30 cellular contexts compared by ENCODE assay signal in the genomic region with DNA sequence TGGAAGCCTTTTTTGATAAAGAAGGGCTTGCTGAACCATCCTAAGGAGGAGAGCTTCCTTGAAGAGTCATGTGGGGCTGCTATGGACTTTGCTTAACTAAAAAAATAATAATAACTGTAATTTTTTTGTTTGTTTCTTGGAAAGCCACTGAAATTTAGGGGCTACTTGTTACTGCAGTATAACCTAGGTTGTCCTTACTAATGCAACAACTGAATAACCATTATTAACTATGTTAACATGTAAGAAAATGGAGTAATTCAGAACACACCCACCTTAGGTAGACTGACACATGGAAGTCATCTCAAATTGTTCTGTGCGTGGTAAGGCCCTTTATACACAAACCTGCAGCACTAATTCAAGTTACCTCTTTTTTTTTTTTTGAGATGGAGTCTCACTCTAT.
DNase-seq lines count a peak whose midpoint lies in the region; ATAC-seq, FAIRE-seq and TF ChIP-seq lines count a peak whose summit lies in the region.
"Had no signal": no experiment of that assay in that cellular context is flagged by ENCODE, and none has a peak within 500 bp of the region (broad histone marks: within the 10 kb centered on the region; RNA-seq: fewer than 3 reads in every experiment).

No MANE protein-coding gene starts in this region.

- in situ Hi-C loops in HepG2 (cut with HindIII; ENCODE audit: extremely low pct_ligation_motif_present, low pct_unique_long_range_greater_than_20kb) = no loop called here

- H2AFZ ChIP-seq in HepG2 (ENCODE audit: low read length) = no peak overlapping the region
- H2AFZ ChIP-seq in GM23338 = 0 out of 2 replicates have a peak overlapping the region, but pooled peaks have one; percentile 23

- H3F3A ChIP-seq in GM23338 (replicated peaks; ENCODE audit: low read depth) = no peaks in the 10 kb centered on the region

- H3K36me3 ChIP-seq in HepG2 (replicated peaks in 1 of 2; ENCODE audit: control insufficient read depth in 1 of 2, insufficient read depth in 2 of 2, low read length in 2 of 2) = no peaks in the 10 kb centered on the region
- no peaks in the 10 kb centered on the region for H3K36me3 ChIP-seq in right lobe of liver
- H3K36me3 ChIP-seq in GM23338 (ENCODE audit: insufficient read depth) = no peaks in the 10 kb centered on the region
- H3K36me3 ChIP-seq: BE2C; BLaER1; BLaER1 treated with 17β-estradiol and CSF1 and Interleukin-3, amounts not matched to agents 10 nM and 100 nM had no signal

- no peaks in the 10 kb centered on the region for H3K36me3 Mint-ChIP-seq in GM23338 (ENCODE audit: low read depth)
- H3K36me3 Mint-ChIP-seq in MCF 10A (ENCODE audit: insufficient read depth, unreplicated experiment) = no peaks in the 10 kb centered on the region
- H3K36me3 Mint-ChIP-seq: CD14-positive monocyte; CD4-positive, alpha-beta memory T cell; CD4-positive, CD25-positive, alpha-beta regulatory T cell; CD8-positive, alpha-beta memory T cell; CD8-positive, alpha-beta T cell had no signal

- FAIRE-seq in HepG2 (lab: Jason Lieb, UNC) = no peak
- FAIRE-seq: A204.1, A549, D721Med had no signal

- TF ChIP-seq RAD21 in HepG2 (CRISPR knock-in tag; IDR thresholded peaks at IDR 0.05) = no peak

- H3K27ac Mint-ChIP-seq in GM23338 (no peak overlapping the region), MCF 10A (ENCODE audit: low read depth, unreplicated experiment) (no peak overlapping the region)
- H3K27ac Mint-ChIP-seq: B cell; CD14-positive monocyte; CD4-positive, alpha-beta memory T cell; CD4-positive, alpha-beta T cell; CD4-positive, CD25-positive, alpha-beta regulatory T cell; CD8-positive, alpha-beta memory T cell; CD8-positive, alpha-beta T cell had no signal

- H3K9me3 ChIP-seq in HepG2 (ENCODE audit: low read length) = no peaks in the 10 kb centered on the region
- H3K9me3 ChIP-seq in right lobe of liver = no peaks in the 10 kb centered on the region
- H3K9me3 ChIP-seq: A549; BE2C; BLaER1; BLaER1 treated with 17β-estradiol and CSF1 and Interleukin-3, amounts not matched to agents 10 nM and 100 nM; Caco-2 had no signal

- H3K4me1 Mint-ChIP-seq in GM23338 (no peaks in the 10 kb centered on the region), MCF 10A (ENCODE audit: insufficient read depth, unreplicated experiment) (peaks cover 11% of the 10 kb centered on the region)
- H3K4me1 Mint-ChIP-seq: B cell; CD14-positive monocyte; CD4-positive, alpha-beta memory T cell; CD4-positive, CD25-positive, alpha-beta regulatory T cell; CD8-positive, alpha-beta memory T cell had no signal

- TF ChIP-seq POLR2A in HepG2 (IDR thresholded peaks at IDR 0.05; ENCODE audit: insufficient read depth in 1 of 2, low read depth in 2 of 2, low read length in 2 of 2) = no peak
- TF ChIP-seq POLR2A in right lobe of liver (IDR thresholded peaks at IDR 0.05) = no peak

- no peaks in the 10 kb centered on the region for H3K9me2 ChIP-seq in GM23338 (ENCODE audit: insufficient read depth)

- H3K4me2 ChIP-seq in HepG2 (ENCODE audit: low read depth, low read length) (no peak overlapping the region), GM23338 (no peak overlapping the region)
- H3K4me2 ChIP-seq: A549; BLaER1; BLaER1 treated with 17β-estradiol and CSF1 and Interleukin-3, amounts not matched to agents 10 nM and 100 nM had no signal

- no peaks in the 10 kb centered on the region for H3K27me3 ChIP-seq in HepG2 (ENCODE audit: control insufficient read depth in 1 of 2, insufficient read depth in 2 of 2, low read length in 2 of 2)
- H3K27me3 ChIP-seq in right lobe of liver = no peaks in the 10 kb centered on the region
- no peaks in the 10 kb centered on the region for H3K27me3 ChIP-seq in GM23338 (ENCODE audit: insufficient read depth)
- H3K27me3 ChIP-seq: BE2C; BLaER1; BLaER1 treated with 17β-estradiol and CSF1 and Interleukin-3, amounts not matched to agents 10 nM and 100 nM had no signal

- WGBS in HepG2 (ENCODE audit: low lambda C conversion rate) = 52% methylated on average over 1 of the region's 1 CpG
- WGBS in right lobe of liver (ENCODE audit: insufficient coverage, low coverage, low lambda C conversion rate, missing lambda C conversion rate) = 93% methylated on average over 1 of the region's 1 CpG

- H3K9me3 Mint-ChIP-seq in GM23338 (no peaks in the 10 kb centered on the region), MCF 10A (ENCODE audit: unreplicated experiment) (no peaks in the 10 kb centered on the region)
- H3K9me3 Mint-ChIP-seq: CD4-positive, CD25-positive, alpha-beta regulatory T cell; CD8-positive, alpha-beta T cell had no signal

- H3K4me3 ChIP-seq in HepG2 (replicated peaks in 1 of 3; ENCODE audit: insufficient read depth in 1 of 3, low read depth in 2 of 3, low read length in 3 of 3) (no peak overlapping the region), right lobe of liver (no peak overlapping the region), GM23338 (no peak overlapping the region)
- H3K4me3 ChIP-seq: A549; BLaER1; BLaER1 treated with 17β-estradiol and CSF1 and Interleukin-3, amounts not matched to agents 10 nM and 100 nM had no signal

- ATAC-seq in HepG2 (no peak), right lobe of liver (no peak), GM23338 (no peak)
- ATAC-seq: A549; CD8-positive, alpha-beta T cell had no signal

- POLR2A ChIA-PET in HepG2 (lab: Yijun Ruan, JAX) (no interaction called here), MCF 10A (lab: Yijun Ruan, JAX) (interaction anchor here (1.1 kb wide), 1 partner anchor 151 kb away, joined by 3 read pairs; no protein-coding TSS in a partner anchor)

- TF ChIP-seq CTCF in HepG2 (CRISPR knock-in tag; IDR thresholded peaks at IDR 0.05) (no peak), right lobe of liver (IDR thresholded peaks at IDR 0.05) (no peak), GM23338 (conservative IDR thresholded peaks at IDR 0.05; ENCODE audit: low read depth in 2 of 2) (no peak), MCF 10A (IDR thresholded peaks at IDR 0.05; ENCODE audit: unreplicated experiment) (no peak)

- TF ChIP-seq EP300 in HepG2 (IDR thresholded peaks at IDR 0.05; ENCODE audit: low read depth in 2 of 2, low read length in 2 of 2) = no peak
- no peak for TF ChIP-seq EP300 in HepG2 (CRISPR knock-in tag; IDR thresholded peaks at IDR 0.05; ENCODE audit: borderline replicate concordance)

- intact Hi-C loops in HepG2 (cut with micrococcal nuclease; ENCODE audit: unreplicated experiment) = no loop called here
- intact Hi-C loops in right lobe of liver (cut with DNase I) = no loop called here
- intact Hi-C loops in MCF 10A (cut with micrococcal nuclease) = no loop called here

- H3K4me1 ChIP-seq in HepG2 (ENCODE audit: insufficient read depth, low read length) = peaks cover 49% of the 10 kb centered on the region
- H3K4me1 ChIP-seq in right lobe of liver = no peaks in the 10 kb centered on the region
- H3K4me1 ChIP-seq in GM23338 (ENCODE audit: insufficient read depth) = no peaks in the 10 kb centered on the region
- H3K4me1 ChIP-seq: A549; BE2C; BLaER1; BLaER1 treated with 17β-estradiol and CSF1 and Interleukin-3, amounts not matched to agents 10 nM and 100 nM had no signal

- no peaks in the 10 kb centered on the region for H4K20me1 ChIP-seq in HepG2 (ENCODE audit: insufficient read depth, low read length)
- H4K20me1 ChIP-seq in GM23338 (replicated peaks; ENCODE audit: insufficient read depth) = no peaks in the 10 kb centered on the region
- H4K20me1 ChIP-seq: BLaER1; BLaER1 treated with 17β-estradiol and CSF1 and Interleukin-3, amounts not matched to agents 10 nM and 100 nM had no signal

- no peak overlapping the region for H3K9ac ChIP-seq in HepG2 (ENCODE audit: insufficient read depth, low read depth, low read length)
- H3K9ac ChIP-seq: BLaER1; BLaER1 treated with 17β-estradiol and CSF1 and Interleukin-3, amounts not matched to agents 10 nM and 100 nM had no signal

- peaks cover 3% of the 10 kb centered on the region for H3K27me3 Mint-ChIP-seq in GM23338 (ENCODE audit: insufficient read depth, low read depth, poor library complexity)
- H3K27me3 Mint-ChIP-seq in MCF 10A (ENCODE audit: insufficient read depth, unreplicated experiment) = no peaks in the 10 kb centered on the region
- H3K27me3 Mint-ChIP-seq: B cell; CD4-positive, alpha-beta T cell had no signal

- CTCF ChIA-PET in HepG2 (lab: Yijun Ruan, JAX; ENCODE audit: low intra/inter-chr PET ratio, low total read pairs) = no interaction called here
- CTCF ChIA-PET in MCF 10A (lab: Yijun Ruan, JAX) = no interaction called here

- no peaks in the 10 kb centered on the region for H3K79me2 ChIP-seq in HepG2 (ENCODE audit: insufficient read depth, low read length)
- no peaks in the 10 kb centered on the region for H3K79me2 ChIP-seq in GM23338 (replicated peaks; ENCODE audit: insufficient read depth)

- DNase-seq in HepG2 (ENCODE audit: low spot score) = no peak
- DNase-seq in right lobe of liver = no peak
- no peak for DNase-seq in GM23338 (ENCODE audit: low spot score)
- DNase-seq in MCF 10A (ENCODE audit: unreplicated experiment) = no peak
- DNase-seq: 8988T; ACHN; AML-193; BE2C; C1 segment of cervical spinal cord; Caco-2; Calu3; CD4-positive, alpha-beta memory T cell; CD4-positive, alpha-beta T cell; CD4-positive, CD25-positive, alpha-beta regulatory T cell; CD8-positive, alpha-beta memory T cell; CD8-positive, alpha-beta T cell; COR-L47; DMS 273 treated with DMSO at 0.1 percent for 48 hours; DMS153; DND-41; EL had no signal

- H3K27ac ChIP-seq in HepG2 (ENCODE audit: extremely low read length, insufficient read depth, low read length) = no peak overlapping the region
- H3K27ac ChIP-seq in right lobe of liver = no peak overlapping the region
- no peak overlapping the region for H3K27ac ChIP-seq in GM23338 (ENCODE audit: low read depth)
- H3K27ac ChIP-seq: 22Rv1; A549; BLaER1; BLaER1 treated with 17β-estradiol and CSF1 and Interleukin-3, amounts not matched to agents 10 nM and 100 nM; C4-2B had no signal

- BruUV-seq in HepG2 (replicated peaks; lab: Mats Ljungman, UMichigan) (no TSS peak), MCF 10A (replicated peaks; lab: Mats Ljungman, UMichigan) (no TSS peak)

- H3K4me3 Mint-ChIP-seq in GM23338 (no peak overlapping the region), MCF 10A (ENCODE audit: unreplicated experiment) (no peak overlapping the region)
- H3K4me3 Mint-ChIP-seq: B cell; CD14-positive monocyte; CD4-positive, alpha-beta memory T cell; CD4-positive, alpha-beta T cell; CD4-positive, CD25-positive, alpha-beta regulatory T cell; CD8-positive, alpha-beta memory T cell; CD8-positive, alpha-beta T cell had no signal

TF ChIP-seq in HepG2, 621 proteins besides CTCF, POLR2A, EP300 and RAD21:
- TF ChIP-seq ZNF12 (CRISPR knock-in tag; IDR thresholded peaks at IDR 0.05) (peak; percentile 92), ISL2 (CRISPR knock-in tag; IDR thresholded peaks at IDR 0.05) (no peak)
TF ChIP-seq in HepG2: peak in this region for 1.

TF ChIP-seq in GM23338, 12 proteins besides CTCF, POLR2A, EP300 and RAD21 (continues in another document):
- TF ChIP-seq STAT1 (IDR thresholded peaks at IDR 0.05; ENCODE audit: unreplicated experiment) (no peak), EZH2phosphoT487 (IDR thresholded peaks at IDR 0.05; ENCODE audit: unreplicated experiment) (no peak), CREB1 (CRISPR knock-in tag; IDR thresholded peaks at IDR 0.05; ENCODE audit: low read depth) (no peak), ZNF331 (CRISPR knock-in tag; IDR thresholded peaks at IDR 0.05; ENCODE audit: low read depth) (no peak), JUNB (IDR thresholded peaks at IDR 0.05; ENCODE audit: unreplicated experiment) (no peak), EZH2 (IDR thresholded peaks at IDR 0.05; ENCODE audit: low read depth, unreplicated experiment) (no peak), POLR2AphosphoS5 (IDR thresholded peaks at IDR 0.05; ENCODE audit: low read depth) (no peak)
